In genomic region chr9:126805546-126806262, GRCh38 we compare ENCODE assay signal across 8 cellular contexts. TPM values are rescaled to one million over a fixed set of nuclear protein-coding genes. Genes with fewer than 3 reads are reported as not detected.
DNase-seq lines count a peak whose midpoint lies in the region; ATAC-seq lines count a peak whose summit lies in the region.

No MANE protein-coding gene starts in this region.

- intact Hi-C loops in activated naive CD4-positive, alpha-beta T cell treated with anti-CD3 and anti-CD28 coated beads for 36 hours (cut with micrococcal nuclease): loop anchor here (1.0 to 10.0 kb wide), 6 partner anchors 14 to 622 kb away; partner anchors contain the start of genes RALGPS1 and ZBTB34
- intact Hi-C loops in left cardiac atrium (cut with DNase I): no loop called here

- peaks cover 6% of the 10 kb centered on the region for H3K36me3 Mint-ChIP-seq in activated naive CD4-positive, alpha-beta T cell treated with anti-CD3 and anti-CD28 coated beads for 36 hours (ENCODE audit: low read depth)

- CTCF ChIA-PET in activated naive CD4-positive, alpha-beta T cell treated with anti-CD3 and anti-CD28 coated beads for 36 hours (lab: Charles Lee): interaction anchor here (0.5 to 1.5 kb wide), 3 partner anchors 14 to 458 kb away, joined by 3 to 5 read pairs (median 3); no protein-coding TSS in a partner anchor

- ATAC-seq in HG03066 (IDR thresholded peaks at IDR 0.05; ENCODE audit: low read depth, unreplicated experiment) (peak; percentile 75), left cardiac atrium (peak; percentile 48 to 86)

- no peaks in the 10 kb centered on the region for H3K9me3 Mint-ChIP-seq in activated naive CD4-positive, alpha-beta T cell treated with anti-CD3 and anti-CD28 coated beads for 36 hours

- peak overlapping the region; percentile 89 for H3K4me3 Mint-ChIP-seq in activated naive CD4-positive, alpha-beta T cell treated with anti-CD3 and anti-CD28 coated beads for 36 hours

- peaks cover 10% of the 10 kb centered on the region for H3K36me3 ChIP-seq in skeletal muscle satellite cell (ENCODE audit: insufficient read depth, low read length)

- H3K4me1 ChIP-seq in skeletal muscle satellite cell (ENCODE audit: control insufficient read depth, insufficient read depth, low read length): peaks cover 29% of the 10 kb centered on the region

- no peaks in the 10 kb centered on the region for H3K9me3 ChIP-seq in skeletal muscle satellite cell (replicated peaks; ENCODE audit: low read length)

- H3K4me1 Mint-ChIP-seq in activated naive CD4-positive, alpha-beta T cell treated with anti-CD3 and anti-CD28 coated beads for 36 hours (ENCODE audit: low read depth): peaks cover 30% of the 10 kb centered on the region

- peak overlapping the region; percentile 89 for H3K4me3 ChIP-seq in skeletal muscle satellite cell (ENCODE audit: low read length)

- no peaks in the 10 kb centered on the region for H3K27me3 Mint-ChIP-seq in activated naive CD4-positive, alpha-beta T cell treated with anti-CD3 and anti-CD28 coated beads for 36 hours (ENCODE audit: low read depth)

- DNase-seq in SHP77 (lab: John Stamatoyannopoulos, UW) (peak; percentile 7 to 15), SHP77 treated with DMSO at 0.1 percent for 48 hours (lab: John Stamatoyannopoulos, UW) (no peak), SIG-M5 (lab: John Stamatoyannopoulos, UW) (peak; percentile 44), left cardiac atrium (peak; percentile 70), NCI-H2227 (lab: John Stamatoyannopoulos, UW; ENCODE audit: unreplicated experiment) (no peak)
- DNase-seq in activated naive CD4-positive, alpha-beta T cell treated with anti-CD3 and anti-CD28 coated beads for 36 hours: peak; percentile 92

- H3K27ac Mint-ChIP-seq in activated naive CD4-positive, alpha-beta T cell treated with anti-CD3 and anti-CD28 coated beads for 36 hours: peak overlapping the region; percentile 95

- H3K9ac ChIP-seq in skeletal muscle satellite cell (ENCODE audit: low read depth, low read length): peak overlapping the region; percentile 95

- H3K27me3 ChIP-seq in skeletal muscle satellite cell (ENCODE audit: control insufficient read depth, insufficient read depth, low read length): no peaks in the 10 kb centered on the region

- peak overlapping the region; percentile 90 for H3K4me2 ChIP-seq in skeletal muscle satellite cell (ENCODE audit: low read length)

RNA-seq across cellular contexts. Expression of gene ZBTB43, which starts 0.9 kb away (rescaled TPM):
- total RNA-seq in activated naive CD4-positive, alpha-beta T cell treated with anti-CD3 and anti-CD28 coated beads for 36 hours: 10 to 100 TPM; 20.9 to 25.9 TPM
- total RNA-seq in left cardiac atrium: 10 to 100 TPM; 17.5 to 34.0 TPM
- 10.7 and 12.4 TPM in 2 replicates for total RNA-seq in skeletal muscle satellite cell (2012; rRNA removed)

RNA-seq across cellular contexts. Expression of gene ZBTB34, which starts 54.7 kb away (rescaled TPM):
- 1 to 10 TPM; 4.2 to 4.6 TPM for total RNA-seq in activated naive CD4-positive, alpha-beta T cell treated with anti-CD3 and anti-CD28 coated beads for 36 hours
- total RNA-seq in left cardiac atrium: 1 to 10 TPM; 5.2 to 5.6 TPM
- 3.8 and 4.4 TPM in 2 replicates for total RNA-seq in skeletal muscle satellite cell (2012; rRNA removed)

Comparison
In these comparisons a context has a peak if more than half of its experiments do, and no peak if none do; other contexts are left out.
1. DNase-seq: peak in SHP77 (2 of 2), SIG-M5 (single experiment), activated naive CD4-positive, alpha-beta T cell treated with anti-CD3 and anti-CD28 coated beads for 36 hours (single experiment) and left cardiac atrium (single experiment); none in SHP77 treated with DMSO at 0.1 percent for 48 hours (single experiment) and NCI-H2227 (single experiment).